8 cellular contexts compared by ENCODE assay signal in the genomic region with DNA sequence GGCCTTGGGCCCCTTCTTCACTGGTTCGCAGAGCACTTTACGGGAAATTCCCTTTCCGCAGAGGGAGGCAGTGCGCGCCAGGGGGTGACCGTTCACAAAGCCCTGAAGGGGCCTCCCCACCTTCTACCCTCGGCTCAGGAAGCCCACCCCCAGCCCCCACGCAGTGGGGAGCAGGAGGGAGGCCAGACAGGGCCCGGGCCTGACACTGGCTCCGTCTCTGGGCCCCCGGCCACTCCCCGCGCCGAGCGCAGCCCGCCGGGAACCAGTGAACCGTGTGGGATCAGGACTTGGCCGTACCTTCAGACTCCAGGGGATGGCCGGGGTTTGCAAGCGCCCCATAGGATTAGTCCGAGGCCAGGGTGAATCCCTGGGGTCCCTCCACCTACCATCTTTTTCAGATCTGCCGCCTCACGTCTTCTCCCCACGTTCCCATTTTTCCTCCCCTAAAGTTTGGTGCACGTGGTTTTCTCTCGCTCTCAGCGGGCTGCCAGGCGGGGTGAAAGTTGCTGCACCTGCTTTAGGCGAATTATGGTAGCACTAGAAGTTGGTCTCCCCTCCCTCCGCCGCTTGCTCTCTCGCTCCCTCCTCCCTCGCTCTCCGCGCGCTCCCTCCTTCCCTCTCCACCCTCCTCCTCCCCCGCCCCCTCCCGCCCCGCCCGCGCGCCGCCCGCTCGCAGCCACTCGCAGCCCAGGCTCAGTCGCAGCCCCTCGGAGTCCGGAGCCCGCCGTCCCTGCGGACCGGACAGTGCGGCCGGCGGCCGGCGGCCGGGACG. TPM values are rescaled to one million over a fixed set of nuclear protein-coding genes. Genes with fewer than 3 reads are reported as not detected.
DNase-seq lines count a peak whose midpoint lies in the region; ATAC-seq and TF ChIP-seq lines count a peak whose summit lies in the region.

Gene FOXP4 (plus strand): TSS at position 679 of the 772 bp plus-strand sequence. CDS start 19,380 bp downstream, outside the sequence.

- peaks cover 39% of the 10 kb centered on the region for H3K27me3 Mint-ChIP-seq in activated T-helper 1 cell treated with anti-CD3 and anti-CD28 coated beads, Interleukin-12 subunit alpha, Interleukin-12 subunit beta, Interleukin-2, Interleukin-4 antibody, amounts not matched to agents 30 ng/mL and 10 ng/mL and 1 ng/mL, durations not matched to agents 14 hours and 24 hours and 36 hours (ENCODE audit: insufficient read depth)
- H3K27me3 Mint-ChIP-seq in natural killer cell (ENCODE audit: low read depth in 2 of 2): peaks cover 0 to 12% of the 10 kb centered on the region in 2 donors

- H3K9me3 Mint-ChIP-seq in activated T-helper 1 cell treated with anti-CD3 and anti-CD28 coated beads, Interleukin-12 subunit alpha, Interleukin-12 subunit beta, Interleukin-2, Interleukin-4 antibody, amounts not matched to agents 30 ng/mL and 10 ng/mL and 1 ng/mL, durations not matched to agents 14 hours and 24 hours and 36 hours: no peaks in the 10 kb centered on the region
- no peaks in the 10 kb centered on the region for H3K9me3 Mint-ChIP-seq in natural killer cell

- peak within 1 kb of the TSS; percentile 90 for H3K27ac Mint-ChIP-seq in activated T-helper 1 cell treated with anti-CD3 and anti-CD28 coated beads, Interleukin-12 subunit alpha, Interleukin-12 subunit beta, Interleukin-2, Interleukin-4 antibody, amounts not matched to agents 30 ng/mL and 10 ng/mL and 1 ng/mL, durations not matched to agents 14 hours and 24 hours and 36 hours
- peak within 1 kb of the TSS; percentile 50 to 81 for H3K27ac Mint-ChIP-seq in natural killer cell

- peak; percentile 16 for TF ChIP-seq CTCF in DND-41 (IDR thresholded peaks at IDR 0.05; ENCODE audit: borderline replicate concordance, extremely low read depth, low read length, poor library complexity, severe bottlenecking)
- TF ChIP-seq CTCF in fibroblast of mammary gland (conservative IDR thresholded peaks at IDR 0.05; ENCODE audit: control insufficient read depth, insufficient read depth, low read depth, low read length): no peak
- no peak for TF ChIP-seq CTCF in natural killer cell (IDR thresholded peaks at IDR 0.05)

- peaks cover 46% of the 10 kb centered on the region for H3K4me1 ChIP-seq in DND-41 (ENCODE audit: insufficient read depth, low read length)
- H3K4me1 ChIP-seq in Karpas-422 (ENCODE audit: low read length): peaks cover 22% of the 10 kb centered on the region

- H3K27ac ChIP-seq in DND-41 (ENCODE audit: low read length) (peak within 1 kb of the TSS; percentile 71), Karpas-422 (ENCODE audit: low read length) (no peak within 1 kb of the TSS)

- H2AFZ ChIP-seq in DND-41 (ENCODE audit: low read depth, low read length): peak within 1 kb of the TSS; percentile 72
- H2AFZ ChIP-seq in Karpas-422 (ENCODE audit: low read length): peak within 1 kb of the TSS; percentile 64

- H3K9me2 ChIP-seq in Karpas-422 (replicated peaks; ENCODE audit: insufficient read depth, low read length): no peaks in the 10 kb centered on the region

- peak within 1 kb of the TSS; percentile 62 to 89 for H3K4me3 ChIP-seq in DND-41 (ENCODE audit: low read depth in 1 of 2, low read length in 2 of 2)
- H3K4me3 ChIP-seq in Karpas-422 (ENCODE audit: low read length): peak within 1 kb of the TSS; percentile 100
- peak within 1 kb of the TSS; percentile 72 for H3K4me3 ChIP-seq in fibroblast of mammary gland (ENCODE audit: control insufficient read depth, low read depth, low read length)

- H3K27me3 ChIP-seq in DND-41 (ENCODE audit: insufficient read depth, low read length, poor library complexity) (no peaks in the 10 kb centered on the region), Karpas-422 (ENCODE audit: low read length) (no peaks in the 10 kb centered on the region; the same call in 1 of the 2 replicates)

- DNase-seq in DND-41 (peak; percentile 94), Karpas-422 (peak; percentile 97), RKO (ENCODE audit: low spot score) (peak; percentile 92), fibroblast of mammary gland (ENCODE audit: low read depth) (peak; percentile 94), natural killer cell (peak; percentile 56)
- peak; percentile 77 for DNase-seq in activated T-helper 1 cell treated with anti-CD3 and anti-CD28 coated beads, Interleukin-12 subunit alpha, Interleukin-12 subunit beta, Interleukin-2, Interleukin-4 antibody, amounts not matched to agents 30 ng/mL and 10 ng/mL and 1 ng/mL, durations not matched to agents 14 hours and 24 hours and 36 hours (ENCODE audit: low spot score)
- peak; percentile 67 to 78 (median 70) for DNase-seq in stimulated activated naive CD4-positive, alpha-beta T cell (lab: John Stamatoyannopoulos, UW)

- peaks cover 11% of the 10 kb centered on the region for H3K36me3 ChIP-seq in DND-41 (ENCODE audit: insufficient read depth, low read length)
- H3K36me3 ChIP-seq in Karpas-422 (ENCODE audit: insufficient read depth, low read length): 0 out of 2 replicates have a peak, but pooled peaks cover 6% of the 10 kb centered on the region

- peaks cover 34% of the 10 kb centered on the region for H3K4me1 Mint-ChIP-seq in activated T-helper 1 cell treated with anti-CD3 and anti-CD28 coated beads, Interleukin-12 subunit alpha, Interleukin-12 subunit beta, Interleukin-2, Interleukin-4 antibody, amounts not matched to agents 30 ng/mL and 10 ng/mL and 1 ng/mL, durations not matched to agents 14 hours and 24 hours and 36 hours (ENCODE audit: low read depth)
- H3K4me1 Mint-ChIP-seq in natural killer cell: peaks cover 30 to 42% of the 10 kb centered on the region in 2 donors

- peaks cover 39% of the 10 kb centered on the region for H4K20me1 ChIP-seq in DND-41 (ENCODE audit: insufficient read depth, low read length)
- peaks cover 35% of the 10 kb centered on the region; the same call in 1 of the 2 replicates for H4K20me1 ChIP-seq in Karpas-422 (ENCODE audit: insufficient read depth, low read depth, low read length)

- peak within 1 kb of the TSS; percentile 88 for H3K4me3 Mint-ChIP-seq in activated T-helper 1 cell treated with anti-CD3 and anti-CD28 coated beads, Interleukin-12 subunit alpha, Interleukin-12 subunit beta, Interleukin-2, Interleukin-4 antibody, amounts not matched to agents 30 ng/mL and 10 ng/mL and 1 ng/mL, durations not matched to agents 14 hours and 24 hours and 36 hours
- H3K4me3 Mint-ChIP-seq in natural killer cell: peak within 1 kb of the TSS; percentile 94

- H3K36me3 Mint-ChIP-seq in activated T-helper 1 cell treated with anti-CD3 and anti-CD28 coated beads, Interleukin-12 subunit alpha, Interleukin-12 subunit beta, Interleukin-2, Interleukin-4 antibody, amounts not matched to agents 30 ng/mL and 10 ng/mL and 1 ng/mL, durations not matched to agents 14 hours and 24 hours and 36 hours (ENCODE audit: low read depth): peaks cover 5% of the 10 kb centered on the region
- H3K36me3 Mint-ChIP-seq in natural killer cell: no peaks in the 10 kb centered on the region

- H3K9ac ChIP-seq in DND-41 (ENCODE audit: low read depth, low read length) (peak within 1 kb of the TSS; percentile 76), Karpas-422 (ENCODE audit: low read length) (peak within 1 kb of the TSS; percentile 86)

- H3K4me2 ChIP-seq in DND-41 (ENCODE audit: insufficient read depth, low read length) (peak within 1 kb of the TSS; percentile 84), Karpas-422 (ENCODE audit: low read depth, low read length, poor library complexity, severe bottlenecking) (peak within 1 kb of the TSS; percentile 97)

- ATAC-seq in DND-41 (ENCODE audit: insufficient read depth, low read depth): peak; percentile 88
- ATAC-seq in GM21825 (IDR thresholded peaks at IDR 0.05; ENCODE audit: unreplicated experiment): peak; percentile 66
- peak; percentile 77 to 90 (median 81) for ATAC-seq in natural killer cell

- intact Hi-C loops in activated T-helper 1 cell treated with anti-CD3 and anti-CD28 coated beads, Interleukin-12 subunit alpha, Interleukin-12 subunit beta, Interleukin-2, Interleukin-4 antibody, amounts not matched to agents 30 ng/mL and 10 ng/mL and 1 ng/mL, durations not matched to agents 14 hours and 24 hours and 36 hours (cut with micrococcal nuclease): loop anchor here (1.0 to 5.0 kb wide), 7 partner anchors 14 to 241 kb away; partner anchors contain the start of gene TOMM6
- intact Hi-C loops in natural killer cell (cut with micrococcal nuclease): loop anchor here (2.0 kb wide), 2 partner anchors 13 to 15 kb away; no protein-coding TSS in a partner anchor

- peaks cover 61% of the 10 kb centered on the region for H3K79me2 ChIP-seq in DND-41 (ENCODE audit: insufficient read depth, low read length)
- H3K79me2 ChIP-seq in Karpas-422 (ENCODE audit: low read length): peaks cover 41% of the 10 kb centered on the region

- H3K9me3 ChIP-seq in DND-41 (ENCODE audit: insufficient read depth, low read length, severe bottlenecking): no peaks in the 10 kb centered on the region
- H3K9me3 ChIP-seq in Karpas-422 (ENCODE audit: low read length): no peaks in the 10 kb centered on the region

RNA-seq across cellular contexts. Expression of gene FOXP4, which starts in this region (rescaled TPM):
- 3.6 and 5.0 TPM in 2 replicates for total RNA-seq in Karpas-422 (2014; rRNA removed; shearing (Covaris generic); ENCODE audit: low replicate concordance)
- 21.6 and 24.0 TPM in 2 replicates for total RNA-seq in activated T-helper 1 cell treated with anti-CD3 and anti-CD28 coated beads, Interleukin-12 subunit alpha, Interleukin-12 subunit beta, Interleukin-2, Interleukin-4 antibody, amounts not matched to agents 30 ng/mL and 10 ng/mL and 1 ng/mL, durations not matched to agents 14 hours and 24 hours and 36 hours
- total RNA-seq in natural killer cell: 10 to 100 TPM; 11.2 to 21.1 (median 14.7) TPM
